In genomic region chr3:127419140-127419539, GRCh38 we compare ENCODE assay signal across 11 cellular contexts.
"Had no signal": no experiment of that assay in that cellular context is flagged by ENCODE, and none has a peak within 500 bp of the region (broad histone marks: within the 10 kb centered on the region; RNA-seq: fewer than 3 reads in every experiment).

No MANE protein-coding gene starts in this region.

- H3K4me3 ChIP-seq: esophagus squamous epithelium, tibial artery, uterus had no signal

- H3K4me1 ChIP-seq: esophagus squamous epithelium, tibial artery, uterus had no signal

- H3K27me3 ChIP-seq: uterus had no signal

- DNase-seq: activated CD4-positive, alpha-beta T cell treated with anti-CD3 and anti-CD28 coated beads, Interleukin-2, amount 10 ng/mL, durations not matched to agents 7 days and 5 days; activated CD4-positive, CD25-positive, alpha-beta regulatory T cell; activated gamma-delta T cell treated with Interleukin-2 at 50 U/mL for 16 hours; amniotic stem cell; caudate nucleus; esophagus squamous epithelium; hippocampal formation; stimulated activated CD4-positive, alpha-beta T cell treated with anti-CD3 and anti-CD28 coated beads, Interleukin-4, amount 100 ng/mL, for 24 hours; stimulated activated naive CD4-positive, alpha-beta T cell; uterus had no signal

- H3K27ac ChIP-seq: esophagus squamous epithelium, tibial artery, uterus had no signal

- H3K9me3 ChIP-seq: esophagus squamous epithelium, tibial artery, uterus had no signal

- H3K36me3 ChIP-seq: esophagus squamous epithelium, tibial artery, uterus had no signal
